Comparison of ENCODE assay signal across 8 cellular contexts in the genomic region with DNA sequence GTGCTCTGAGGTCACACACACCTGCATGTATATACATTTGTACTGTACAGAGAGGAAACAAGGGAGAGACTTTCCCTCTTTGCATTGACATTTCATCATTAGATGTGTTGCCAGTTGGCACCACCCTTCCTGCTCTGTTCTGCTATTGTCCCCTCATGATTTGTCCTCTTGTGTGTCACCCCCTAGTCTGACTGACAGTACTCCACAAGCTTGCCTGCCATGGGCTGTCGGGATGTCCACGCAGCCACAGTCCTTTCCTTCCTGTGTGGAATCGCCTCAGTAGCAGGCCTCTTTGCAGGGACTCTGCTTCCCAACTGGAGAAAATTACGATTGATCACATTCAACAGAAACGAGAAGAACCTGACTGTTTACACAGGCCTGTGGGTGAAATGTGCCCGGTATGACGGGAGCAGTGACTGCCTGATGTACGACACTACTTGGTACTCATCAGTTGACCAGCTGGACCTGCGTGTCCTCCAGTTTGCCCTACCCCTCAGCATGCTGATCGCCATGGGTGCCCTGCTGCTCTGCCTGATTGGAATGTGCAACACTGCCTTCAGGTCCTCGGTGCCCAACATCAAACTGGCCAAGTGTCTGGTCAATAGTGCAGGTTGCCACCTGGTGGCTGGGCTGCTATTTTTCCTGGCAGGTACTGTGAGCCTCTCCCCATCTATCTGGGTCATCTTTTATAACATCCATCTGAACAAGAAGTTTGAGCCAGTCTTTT. TPM values are rescaled to one million over a fixed set of nuclear protein-coding genes. Genes with fewer than 3 reads are reported as not detected.
DNase-seq lines count a peak whose midpoint lies in the region; ATAC-seq and TF ChIP-seq lines count a peak whose summit lies in the region.

No MANE protein-coding gene starts in this region.

- DNase-seq in ACHN (peak; percentile 42), NCI-H526 treated with DMSO at 0.1 percent for 48 hours (lab: John Stamatoyannopoulos, UW) (peak; percentile 34), endothelial cell (ENCODE audit: low spot score) (peak; percentile 22), gastrocnemius medialis (peak; percentile 10 to 60), sigmoid colon (no peak)

- peaks cover 10% of the 10 kb centered on the region for H3K36me3 Mint-ChIP-seq in endothelial cell (ENCODE audit: low read depth, unreplicated experiment)
- peaks cover 6% of the 10 kb centered on the region for H3K36me3 Mint-ChIP-seq in activated T-helper 17 cell treated with anti-CD3 and anti-CD28 coated beads, Interleukin-2, amount 50 U/mL, for 72 hours (ENCODE audit: low read depth)

- H3K36me3 ChIP-seq in gastrocnemius medialis (peaks cover 0 to 35% of the 10 kb centered on the region in 2 donors), sigmoid colon (peaks cover 0 to 67% (median 13%) of the 10 kb centered on the region in 4 donors)

- H3K4me3 Mint-ChIP-seq in endothelial cell (ENCODE audit: unreplicated experiment), result no peak overlapping the region
- no peak overlapping the region for H3K4me3 Mint-ChIP-seq in activated T-helper 17 cell treated with anti-CD3 and anti-CD28 coated beads, Interleukin-2, amount 50 U/mL, for 72 hours

- H3K9me3 ChIP-seq in gastrocnemius medialis, result no peaks in the 10 kb centered on the region
- no peaks in the 10 kb centered on the region for H3K9me3 ChIP-seq in sigmoid colon

- no peak overlapping the region for H3K27ac Mint-ChIP-seq in endothelial cell (ENCODE audit: unreplicated experiment)
- no peak overlapping the region for H3K27ac Mint-ChIP-seq in activated T-helper 17 cell treated with anti-CD3 and anti-CD28 coated beads, Interleukin-2, amount 50 U/mL, for 72 hours

- H3K27me3 ChIP-seq in gastrocnemius medialis (no peaks in the 10 kb centered on the region), sigmoid colon (no peaks in the 10 kb centered on the region)

- H3K27me3 Mint-ChIP-seq in endothelial cell (ENCODE audit: unreplicated experiment), result no peaks in the 10 kb centered on the region
- H3K27me3 Mint-ChIP-seq in activated T-helper 17 cell treated with anti-CD3 and anti-CD28 coated beads, Interleukin-2, amount 50 U/mL, for 72 hours, result no peaks in the 10 kb centered on the region

- no peaks in the 10 kb centered on the region for H3K4me1 Mint-ChIP-seq in endothelial cell (ENCODE audit: unreplicated experiment)
- H3K4me1 Mint-ChIP-seq in activated T-helper 17 cell treated with anti-CD3 and anti-CD28 coated beads, Interleukin-2, amount 50 U/mL, for 72 hours, result no peaks in the 10 kb centered on the region

- no peaks in the 10 kb centered on the region for H3K9me3 Mint-ChIP-seq in endothelial cell (ENCODE audit: unreplicated experiment)
- H3K9me3 Mint-ChIP-seq in activated T-helper 17 cell treated with anti-CD3 and anti-CD28 coated beads, Interleukin-2, amount 50 U/mL, for 72 hours, result no peaks in the 10 kb centered on the region

- ATAC-seq in GM18519 (IDR thresholded peaks at IDR 0.05; ENCODE audit: low FRiP score, unreplicated experiment), result peak; percentile 51
- ATAC-seq in gastrocnemius medialis, result peak; percentile 59 to 73
- ATAC-seq in activated T-helper 17 cell treated with anti-CD3 and anti-CD28 coated beads, Interleukin-2, amount 50 U/mL, for 72 hours (replicated peaks), result no peak
- no peak for ATAC-seq in HG03469 (IDR thresholded peaks at IDR 0.05; ENCODE audit: unreplicated experiment)

- TF ChIP-seq POLR2A in gastrocnemius medialis (IDR thresholded peaks at IDR 0.05), result no peak
- no peak for TF ChIP-seq POLR2A in sigmoid colon (IDR thresholded peaks at IDR 0.05)

- TF ChIP-seq CTCF in endothelial cell (IDR thresholded peaks at IDR 0.05; ENCODE audit: unreplicated experiment), result peak; percentile 27
- TF ChIP-seq CTCF in gastrocnemius medialis (IDR thresholded peaks at IDR 0.05 in 4 of 5, conservative IDR thresholded peaks at IDR 0.05 in 1 of 5), result peak in 3 of 5 experiments; percentile 36 to 45 (median 43)
- TF ChIP-seq CTCF in sigmoid colon (IDR thresholded peaks at IDR 0.05), result peak in 1 of 4 experiments; percentile 13

- intact Hi-C loops in gastrocnemius medialis (cut with DNase I; ENCODE audit: low total_unique reads) (no loop called here), sigmoid colon (cut with DNase I) (no loop called here)

- in situ Hi-C loops in ACHN (cut with HindIII; ENCODE audit: low pct_ligation_motif_present, low pct_unique_long_range_greater_than_20kb, low sequenced_read_pairs), result no loop called here
- in situ Hi-C loops in gastrocnemius medialis (cut with MboI; ENCODE audit: low sequenced_read_pairs in 4 of 4), result no loop called here

- H3K4me3 ChIP-seq in gastrocnemius medialis (no peak overlapping the region), sigmoid colon (no peak overlapping the region)

- TF ChIP-seq EP300 in sigmoid colon (IDR thresholded peaks at IDR 0.05), result no peak

- H3K27ac ChIP-seq in gastrocnemius medialis (peak overlapping the region; percentile 21 to 97 (median 95)), sigmoid colon (no peak overlapping the region)

- WGBS in sigmoid colon, 2 donors, result 75 to 90% methylated on average over 11 of the region's 11 CpGs

- peaks cover 14 to 46% of the 10 kb centered on the region in 2 donors for H3K4me1 ChIP-seq in gastrocnemius medialis
- peaks cover 0 to 7% (median 0%) of the 10 kb centered on the region in 4 donors for H3K4me1 ChIP-seq in sigmoid colon

RNA-seq across cellular contexts. Expression of a gene that starts 9.4 kb away (rescaled TPM):
- 29.0 TPM for total RNA-seq in endothelial cell (ENCODE audit: unreplicated experiment)
- total RNA-seq in gastrocnemius medialis, result 10 to 100 TPM in 3 of 4 donors, 1 to 10 TPM in 1; 9.5 to 39.9 (median 32.6) TPM
- 10 to 100 TPM; 17.2 to 33.9 (median 26.1) TPM for total RNA-seq in sigmoid colon
- polyA plus RNA-seq in sigmoid colon, result 10 to 100 TPM in 1 of 3 donors, 1 to 10 TPM in 2; 4.6 to 27.4 (median 7.2) TPM
- total RNA-seq in activated T-helper 17 cell treated with anti-CD3 and anti-CD28 coated beads, Interleukin-2, amount 50 U/mL, for 72 hours, result 10 to 100 TPM in 1 of 2 donors, 1 to 10 TPM in 1; 5.6 to 11.0 TPM

RNA-seq across cellular contexts. Expression of a gene that starts 56.8 kb away (rescaled TPM):
- total RNA-seq in endothelial cell (ENCODE audit: unreplicated experiment), result not detected
- not detected for total RNA-seq in gastrocnemius medialis
- total RNA-seq in sigmoid colon, result not detected
- not detected for polyA plus RNA-seq in sigmoid colon
- not detected for total RNA-seq in activated T-helper 17 cell treated with anti-CD3 and anti-CD28 coated beads, Interleukin-2, amount 50 U/mL, for 72 hours

Comparison
In these comparisons a context has a peak if more than half of its experiments do, and no peak if none do; other contexts are left out.
1. ATAC-seq: peak in GM18519 (single experiment) and gastrocnemius medialis (2 of 2); none in activated T-helper 17 cell treated with anti-CD3 and anti-CD28 coated beads, Interleukin-2, amount 50 U/mL, for 72 hours (single experiment) and HG03469 (single experiment).
2. H3K27ac ChIP-seq: peak in gastrocnemius medialis (4 of 4); none in sigmoid colon (0 of 4).